In genomic region chrX:154334496-154334895, GRCh38 we compare ENCODE assay signal across 19 cellular contexts. TPM values are rescaled to one million over a fixed set of nuclear protein-coding genes. Genes with fewer than 3 reads are reported as not detected.
DNase-seq lines count a peak whose midpoint lies in the region; ATAC-seq and TF ChIP-seq lines count a peak whose summit lies in the region.
"Had no signal": no experiment of that assay in that cellular context is flagged by ENCODE, and none has a peak within 500 bp of the region (broad histone marks: within the 10 kb centered on the region; RNA-seq: fewer than 3 reads in every experiment).

No MANE protein-coding gene starts in this region.

- H3K4me3 Mint-ChIP-seq in CD4-positive, CD25-positive, alpha-beta regulatory T cell, result peak overlapping the region in 1 of 4 donors; percentile 46
- H3K4me3 Mint-ChIP-seq in immature natural killer cell (no peak overlapping the region), Calu3 (ENCODE audit: low read depth, unreplicated experiment) (no peak overlapping the region)
- H3K4me3 Mint-ChIP-seq: H9 had no signal

- no peak for DNase-seq in CD4-positive, CD25-positive, alpha-beta regulatory T cell
- peak; percentile 52 to 65 for DNase-seq in activated CD4-positive, alpha-beta T cell treated with anti-CD3 and anti-CD28 coated beads, Interleukin-2, amount 50 U/mL, for 48 hours
- DNase-seq in immature natural killer cell (no peak), G401 (ENCODE audit: low spot score) (no peak), Calu3 (no peak)
- DNase-seq in effector CD8-positive, alpha-beta T cell (lab: John Stamatoyannopoulos, UW), result no peak
- DNase-seq: activated CD8-positive, alpha-beta memory T cell treated with anti-CD3 and anti-CD28 coated beads for 24 hours; anterior cingulate cortex; cortex of kidney; erythroblast; H9; islet precursor cell; mesendoderm; NCI-H774; nucleus accumbens; substantia nigra had no signal

- no peak for ATAC-seq in CD4-positive, CD25-positive, alpha-beta regulatory T cell (ENCODE audit: low read depth in 2 of 2)
- ATAC-seq: sciatic nerve had no signal

- H3K4me2 ChIP-seq in BLaER1 treated with 17β-estradiol and CSF1 and Interleukin-3, amounts not matched to agents 10 nM and 100 nM, result peak overlapping the region; percentile 42 to 67 (median 50)

- no peaks in the 10 kb centered on the region for H3K27me3 Mint-ChIP-seq in CD4-positive, CD25-positive, alpha-beta regulatory T cell
- H3K27me3 Mint-ChIP-seq in immature natural killer cell (ENCODE audit: low read depth in 3 of 3), result peaks cover 0 to 5% (median 0%) of the 10 kb centered on the region in 3 donors
- H3K27me3 Mint-ChIP-seq in Calu3 (ENCODE audit: unreplicated experiment), result peaks cover 11% of the 10 kb centered on the region

- peaks cover 59 to 77% (median 68%) of the 10 kb centered on the region in 11 experiments for H3K27me3 ChIP-seq in BLaER1 treated with 17β-estradiol and CSF1 and Interleukin-3, amounts not matched to agents 10 nM and 100 nM
- H3K27me3 ChIP-seq in CD4-positive, CD25-positive, alpha-beta regulatory T cell (ENCODE audit: control insufficient read depth, insufficient read depth, low read length), result no peaks in the 10 kb centered on the region

- peaks cover 0 to 31% (median 11%) of the 10 kb centered on the region in 4 donors for H3K4me1 Mint-ChIP-seq in CD4-positive, CD25-positive, alpha-beta regulatory T cell
- H3K4me1 Mint-ChIP-seq in immature natural killer cell, result peaks cover 15 to 19% of the 10 kb centered on the region in 2 donors
- no peaks in the 10 kb centered on the region for H3K4me1 Mint-ChIP-seq in Calu3 (ENCODE audit: low read depth, unreplicated experiment)

- H3K9me3 ChIP-seq in BLaER1 treated with 17β-estradiol and CSF1 and Interleukin-3, amounts not matched to agents 10 nM and 100 nM (replicated peaks in 1 of 11), result no peaks in the 10 kb centered on the region
- no peaks in the 10 kb centered on the region for H3K9me3 ChIP-seq in CD4-positive, CD25-positive, alpha-beta regulatory T cell (ENCODE audit: control insufficient read depth in 2 of 2, low read length in 2 of 2)

- H3K9me3 Mint-ChIP-seq in CD4-positive, CD25-positive, alpha-beta regulatory T cell, result no peaks in the 10 kb centered on the region
- no peaks in the 10 kb centered on the region for H3K9me3 Mint-ChIP-seq in immature natural killer cell
- H3K9me3 Mint-ChIP-seq in Calu3 (ENCODE audit: low read depth, unreplicated experiment), result no peaks in the 10 kb centered on the region

- intact Hi-C loops in Calu3 (cut with micrococcal nuclease; ENCODE audit: unreplicated experiment), result no loop called here

- no TSS peak for BruUV-seq in Calu3 (replicated peaks; lab: Mats Ljungman, UMichigan)

- H3K36me3 ChIP-seq in BLaER1 treated with 17β-estradiol and CSF1 and Interleukin-3, amounts not matched to agents 10 nM and 100 nM, result no peaks in the 10 kb centered on the region
- no peaks in the 10 kb centered on the region for H3K36me3 ChIP-seq in CD4-positive, CD25-positive, alpha-beta regulatory T cell (ENCODE audit: control insufficient read depth, insufficient read depth, low read length)

- in situ Hi-C loops in G401 (cut with HindIII; ENCODE audit: low sequenced_read_pairs), result no loop called here

- TF ChIP-seq CTCF in Calu3 (IDR thresholded peaks at IDR 0.05; ENCODE audit: unreplicated experiment), result no peak

- H3K4me3 ChIP-seq in BLaER1 treated with 17β-estradiol and CSF1 and Interleukin-3, amounts not matched to agents 10 nM and 100 nM, result no peak overlapping the region
- no peak overlapping the region for H3K4me3 ChIP-seq in CD4-positive, CD25-positive, alpha-beta regulatory T cell (ENCODE audit: low read depth, low read length)

- H3K4me1 ChIP-seq in BLaER1 treated with 17β-estradiol and CSF1 and Interleukin-3, amounts not matched to agents 10 nM and 100 nM, result peaks cover 17 to 28% (median 23%) of the 10 kb centered on the region in 10 experiments
- H3K4me1 ChIP-seq in CD4-positive, CD25-positive, alpha-beta regulatory T cell (ENCODE audit: control insufficient read depth, insufficient read depth, low read length, poor library complexity, severe bottlenecking), result peaks cover 14% of the 10 kb centered on the region

- peaks cover 0 to 14% (median 0%) of the 10 kb centered on the region in 11 experiments; a peak in 3 of 22 replicates for H4K20me1 ChIP-seq in BLaER1 treated with 17β-estradiol and CSF1 and Interleukin-3, amounts not matched to agents 10 nM and 100 nM

- no peaks in the 10 kb centered on the region for H3K36me3 Mint-ChIP-seq in CD4-positive, CD25-positive, alpha-beta regulatory T cell
- H3K36me3 Mint-ChIP-seq in immature natural killer cell (no peaks in the 10 kb centered on the region), Calu3 (ENCODE audit: insufficient read depth, unreplicated experiment) (no peaks in the 10 kb centered on the region)

- H3K9ac ChIP-seq in BLaER1 treated with 17β-estradiol and CSF1 and Interleukin-3, amounts not matched to agents 10 nM and 100 nM, result no peak overlapping the region

- H3K27ac ChIP-seq in BLaER1 treated with 17β-estradiol and CSF1 and Interleukin-3, amounts not matched to agents 10 nM and 100 nM, result peak overlapping the region in 2 of 11 experiments; percentile 37 to 57; a peak in 2 of 22 replicates
- no peak overlapping the region for H3K27ac ChIP-seq in CD4-positive, CD25-positive, alpha-beta regulatory T cell (ENCODE audit: insufficient read depth, low read length, poor library complexity, severe bottlenecking)
- H3K27ac ChIP-seq: C4-2B had no signal

- CTCF ChIA-PET in Calu3 (lab: Charles Lee), result no interaction called here

- H3K27ac Mint-ChIP-seq in CD4-positive, CD25-positive, alpha-beta regulatory T cell, result peak overlapping the region in 2 of 3 donors; percentile 63 to 69
- peak overlapping the region in 5 of 6 donors; percentile 46 to 91 (median 81) for H3K27ac Mint-ChIP-seq in immature natural killer cell
- H3K27ac Mint-ChIP-seq in Calu3 (ENCODE audit: unreplicated experiment), result no peak overlapping the region
- H3K27ac Mint-ChIP-seq: H9 had no signal

RNA-seq across cellular contexts. Expression of gene TKTL1, which starts 38.9 kb away (rescaled TPM):
- total RNA-seq in CD4-positive, CD25-positive, alpha-beta regulatory T cell, result 8.1 TPM
- 10 to 100 TPM; 21.0 to 34.3 (median 25.4) TPM for polyA plus RNA-seq in CD4-positive, CD25-positive, alpha-beta regulatory T cell
- 100 to 1,000 TPM in 1 of 3 donors, 10 to 100 TPM in 2; 58.7 to 282 (median 69.8) TPM for polyA plus RNA-seq in immature natural killer cell
- not detected in 2 replicates for total RNA-seq in G401 (2014; rRNA removed; shearing (Covaris generic))
- total RNA-seq in Calu3 (2022), result not detected in 2 replicates
- total RNA-seq: H9 had no signal

RNA-seq across cellular contexts. Expression of gene TEX28, which starts 39.6 kb away (rescaled TPM):
- not detected for total RNA-seq in CD4-positive, CD25-positive, alpha-beta regulatory T cell
- polyA plus RNA-seq in CD4-positive, CD25-positive, alpha-beta regulatory T cell, result not detected
- under 1 TPM in 1 of 3 donors, not detected in 2; 0.46 TPM for polyA plus RNA-seq in immature natural killer cell
- total RNA-seq in G401 (2014; rRNA removed; shearing (Covaris generic)), result not detected in 2 replicates
- not detected in 2 replicates for total RNA-seq in Calu3 (2022)
- total RNA-seq: H9, sciatic nerve had no signal

RNA-seq across cellular contexts. Expression of gene FLNA, which starts 39.9 kb away (rescaled TPM):
- total RNA-seq in CD4-positive, CD25-positive, alpha-beta regulatory T cell, result 1,918 TPM
- polyA plus RNA-seq in CD4-positive, CD25-positive, alpha-beta regulatory T cell, result 100 to 1,000 TPM; 219 to 283 (median 250) TPM
- 1,000 to 10,000 TPM in 1 of 3 donors, 100 to 1,000 TPM in 2; 135 to 1,231 (median 241) TPM for polyA plus RNA-seq in immature natural killer cell
- 811 and 832 TPM in 2 replicates for total RNA-seq in G401 (2014; rRNA removed; shearing (Covaris generic))
- total RNA-seq in Calu3 (2022), result 973 and 1,240 TPM in 2 replicates

RNA-seq across cellular contexts. Expression of gene EMD, which starts 44.6 kb away (rescaled TPM):
- total RNA-seq in CD4-positive, CD25-positive, alpha-beta regulatory T cell, result 133 TPM
- 10 to 100 TPM; 31.8 to 44.0 (median 34.6) TPM for polyA plus RNA-seq in CD4-positive, CD25-positive, alpha-beta regulatory T cell
- 10 to 100 TPM; 27.2 to 31.2 (median 28.9) TPM for polyA plus RNA-seq in immature natural killer cell
- 49.8 and 72.5 TPM in 2 replicates for total RNA-seq in G401 (2014; rRNA removed; shearing (Covaris generic))
- total RNA-seq in Calu3 (2022), result 75.1 TPM in 2 replicates

Comparison
In these comparisons a context has a peak if more than half of its experiments do, and no peak if none do; other contexts are left out.
1. DNase-seq: peak in activated CD4-positive, alpha-beta T cell treated with anti-CD3 and anti-CD28 coated beads, Interleukin-2, amount 50 U/mL, for 48 hours (2 of 2); none in CD4-positive, CD25-positive, alpha-beta regulatory T cell (0 of 3), immature natural killer cell (0 of 3), G401 (single experiment), effector CD8-positive, alpha-beta T cell (single experiment) and Calu3 (single experiment).